Comparison of ENCODE assay signal across 1 cellular context in the genomic region with DNA sequence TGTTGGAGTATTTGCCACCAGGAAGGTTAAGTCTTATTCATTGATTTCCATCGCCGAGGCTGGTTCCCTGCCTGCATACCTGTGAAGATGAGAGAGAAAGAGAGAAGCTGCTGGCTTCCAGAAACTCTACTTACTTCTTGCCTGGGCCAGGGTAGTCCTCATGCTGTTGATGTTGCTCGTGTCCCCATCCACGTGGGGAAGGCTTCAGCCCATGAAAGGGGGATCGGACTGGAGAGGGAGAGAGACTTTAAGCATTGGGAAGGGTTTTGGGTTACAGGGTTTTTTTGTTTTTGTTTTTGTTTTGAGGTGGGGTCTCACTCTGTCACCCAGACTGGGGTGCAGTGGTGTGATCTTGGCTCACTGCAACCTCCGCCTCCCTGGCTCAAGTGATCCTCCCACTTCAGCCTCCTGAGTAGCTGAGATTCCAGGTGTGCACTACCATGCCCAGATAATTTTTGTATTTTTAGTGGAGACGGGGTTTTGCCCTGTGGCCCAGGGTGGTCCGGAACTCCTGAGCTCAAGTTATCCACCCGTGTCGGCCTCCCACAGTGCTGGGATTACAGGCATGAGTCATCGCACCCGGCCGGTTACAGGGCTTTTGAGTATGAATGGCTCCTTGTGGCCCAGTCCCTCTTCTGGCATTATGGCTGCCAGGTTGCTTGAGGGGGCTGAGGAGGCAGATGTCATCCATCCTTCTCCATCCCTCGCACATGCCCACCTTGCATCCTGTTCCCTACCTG.
TF ChIP-seq lines count a peak whose summit lies in the region.

No MANE protein-coding gene starts in this region.

TF ChIP-seq in K562, 482 proteins besides CTCF, POLR2A, EP300 and RAD21 (continued from another document):
- TF ChIP-seq, protein P1, sequence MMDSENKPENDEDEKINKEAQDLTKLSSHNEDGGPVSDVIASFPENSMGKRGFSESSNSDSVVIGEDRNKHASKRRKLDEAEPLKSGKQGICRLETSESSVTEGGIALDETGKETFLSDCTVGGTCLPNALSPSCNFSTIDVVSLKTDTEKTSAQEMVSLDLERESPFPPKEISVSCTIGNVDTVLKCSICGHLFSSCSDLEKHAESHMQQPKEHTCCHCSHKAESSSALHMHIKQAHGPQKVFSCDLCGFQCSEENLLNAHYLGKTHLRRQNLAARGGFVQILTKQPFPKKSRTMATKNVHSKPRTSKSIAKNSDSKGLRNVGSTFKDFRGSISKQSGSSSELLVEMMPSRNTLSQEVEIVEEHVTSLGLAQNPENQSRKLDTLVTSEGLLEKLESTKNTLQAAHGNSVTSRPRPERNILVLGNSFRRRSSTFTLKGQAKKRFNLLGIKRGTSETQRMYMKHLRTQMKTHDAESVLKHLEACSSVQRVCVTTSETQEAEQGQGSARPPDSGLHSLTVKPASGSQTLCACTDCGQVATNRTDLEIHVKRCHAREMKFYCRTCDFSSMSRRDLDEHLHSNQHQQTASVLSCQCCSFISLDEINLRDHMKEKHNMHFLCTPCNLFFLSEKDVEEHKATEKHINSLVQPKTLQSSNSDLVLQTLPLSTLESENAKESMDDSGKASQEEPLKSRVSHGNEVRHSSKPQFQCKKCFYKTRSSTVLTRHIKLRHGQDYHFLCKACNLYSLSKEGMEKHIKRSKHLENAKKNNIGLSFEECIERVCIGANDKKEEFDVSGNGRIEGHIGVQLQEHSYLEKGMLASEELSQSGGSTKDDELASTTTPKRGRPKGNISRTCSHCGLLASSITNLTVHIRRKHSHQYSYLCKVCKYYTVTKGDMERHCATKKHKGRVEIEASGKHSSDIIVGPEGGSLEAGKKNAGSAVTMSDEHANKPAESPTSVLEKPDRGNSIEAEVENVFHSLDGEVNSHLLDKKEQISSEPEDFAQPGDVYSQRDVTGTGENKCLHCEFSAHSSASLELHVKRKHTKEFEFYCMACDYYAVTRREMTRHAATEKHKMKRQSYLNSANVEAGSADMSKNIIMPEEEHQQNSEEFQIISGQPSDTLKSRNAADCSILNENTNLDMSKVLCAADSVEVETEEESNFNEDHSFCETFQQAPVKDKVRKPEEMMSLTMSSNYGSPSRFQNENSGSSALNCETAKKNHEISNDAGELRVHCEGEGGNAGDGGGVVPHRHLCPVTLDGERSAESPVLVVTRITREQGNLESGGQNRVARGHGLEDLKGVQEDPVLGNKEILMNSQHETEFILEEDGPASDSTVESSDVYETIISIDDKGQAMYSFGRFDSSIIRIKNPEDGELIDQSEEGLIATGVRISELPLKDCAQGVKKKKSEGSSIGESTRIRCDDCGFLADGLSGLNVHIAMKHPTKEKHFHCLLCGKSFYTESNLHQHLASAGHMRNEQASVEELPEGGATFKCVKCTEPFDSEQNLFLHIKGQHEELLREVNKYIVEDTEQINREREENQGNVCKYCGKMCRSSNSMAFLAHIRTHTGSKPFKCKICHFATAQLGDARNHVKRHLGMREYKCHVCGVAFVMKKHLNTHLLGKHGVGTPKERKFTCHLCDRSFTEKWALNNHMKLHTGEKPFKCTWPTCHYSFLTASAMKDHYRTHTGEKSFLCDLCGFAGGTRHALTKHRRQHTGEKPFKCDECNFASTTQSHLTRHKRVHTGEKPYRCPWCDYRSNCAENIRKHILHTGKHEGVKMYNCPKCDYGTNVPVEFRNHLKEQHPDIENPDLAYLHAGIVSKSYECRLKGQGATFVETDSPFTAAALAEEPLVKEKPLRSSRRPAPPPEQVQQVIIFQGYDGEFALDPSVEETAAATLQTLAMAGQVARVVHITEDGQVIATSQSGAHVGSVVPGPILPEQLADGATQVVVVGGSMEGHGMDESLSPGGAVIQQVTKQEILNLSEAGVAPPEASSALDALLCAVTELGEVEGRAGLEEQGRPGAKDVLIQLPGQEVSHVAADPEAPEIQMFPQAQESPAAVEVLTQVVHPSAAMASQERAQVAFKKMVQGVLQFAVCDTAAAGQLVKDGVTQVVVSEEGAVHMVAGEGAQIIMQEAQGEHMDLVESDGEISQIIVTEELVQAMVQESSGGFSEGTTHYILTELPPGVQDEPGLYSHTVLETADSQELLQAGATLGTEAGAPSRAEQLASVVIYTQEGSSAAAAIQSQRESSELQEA (IDR thresholded peaks at IDR 0.05; ENCODE audit: low read depth) = no peak
- TF ChIP-seq KDM1A (IDR thresholded peaks at IDR 0.05) (peak in 1 of 2 experiments; percentile 21; a peak in 1 of 4 replicates), JUN (IDR thresholded peaks at IDR 0.05; ENCODE audit: borderline replicate concordance, low read depth, low read length) (peak; percentile 70), JUN (CRISPR knock-in tag; IDR thresholded peaks at IDR 0.05; ENCODE audit: borderline replicate concordance) (no peak), FOXJ3 (CRISPR knock-in tag; IDR thresholded peaks at IDR 0.05) (no peak), ARID1B (IDR thresholded peaks at IDR 0.05) (peak; percentile 58), FOS (IDR thresholded peaks at IDR 0.05; ENCODE audit: extremely low read depth, insufficient read length) (peak; percentile 6), SPI1 (IDR thresholded peaks at IDR 0.05; ENCODE audit: borderline replicate concordance, low read depth, low read length) (no peak), FOXM1 (IDR thresholded peaks at IDR 0.05; ENCODE audit: low read depth) (no peak), FOXM1 (CRISPR knock-in tag; IDR thresholded peaks at IDR 0.05; ENCODE audit: low read depth) (no peak), SMARCA4 (IDR thresholded peaks at IDR 0.05) (peak; percentile 72; the same call in 1 of the 2 replicates), YY1 (IDR thresholded peaks at IDR 0.05; ENCODE audit: borderline replicate concordance in 1 of 3, control insufficient read depth in 1 of 3, extremely low read depth in 1 of 3, insufficient read depth in 3 of 3, insufficient read length in 1 of 3, insufficient replicate concordance in 2 of 3, low read depth in 1 of 3, low read length in 2 of 3) (peak in 2 of 3 experiments; percentile 34 to 57), DPF2 (IDR thresholded peaks at IDR 0.05) (peak; percentile 75), HDAC3 (IDR thresholded peaks at IDR 0.05; ENCODE audit: borderline replicate concordance, partially characterized antibody) (no peak), HNRNPH1 (optimal IDR thresholded peaks at IDR 0.05; ENCODE audit: low read depth, low read length) (no peak)
- TF ChIP-seq, protein P2, sequence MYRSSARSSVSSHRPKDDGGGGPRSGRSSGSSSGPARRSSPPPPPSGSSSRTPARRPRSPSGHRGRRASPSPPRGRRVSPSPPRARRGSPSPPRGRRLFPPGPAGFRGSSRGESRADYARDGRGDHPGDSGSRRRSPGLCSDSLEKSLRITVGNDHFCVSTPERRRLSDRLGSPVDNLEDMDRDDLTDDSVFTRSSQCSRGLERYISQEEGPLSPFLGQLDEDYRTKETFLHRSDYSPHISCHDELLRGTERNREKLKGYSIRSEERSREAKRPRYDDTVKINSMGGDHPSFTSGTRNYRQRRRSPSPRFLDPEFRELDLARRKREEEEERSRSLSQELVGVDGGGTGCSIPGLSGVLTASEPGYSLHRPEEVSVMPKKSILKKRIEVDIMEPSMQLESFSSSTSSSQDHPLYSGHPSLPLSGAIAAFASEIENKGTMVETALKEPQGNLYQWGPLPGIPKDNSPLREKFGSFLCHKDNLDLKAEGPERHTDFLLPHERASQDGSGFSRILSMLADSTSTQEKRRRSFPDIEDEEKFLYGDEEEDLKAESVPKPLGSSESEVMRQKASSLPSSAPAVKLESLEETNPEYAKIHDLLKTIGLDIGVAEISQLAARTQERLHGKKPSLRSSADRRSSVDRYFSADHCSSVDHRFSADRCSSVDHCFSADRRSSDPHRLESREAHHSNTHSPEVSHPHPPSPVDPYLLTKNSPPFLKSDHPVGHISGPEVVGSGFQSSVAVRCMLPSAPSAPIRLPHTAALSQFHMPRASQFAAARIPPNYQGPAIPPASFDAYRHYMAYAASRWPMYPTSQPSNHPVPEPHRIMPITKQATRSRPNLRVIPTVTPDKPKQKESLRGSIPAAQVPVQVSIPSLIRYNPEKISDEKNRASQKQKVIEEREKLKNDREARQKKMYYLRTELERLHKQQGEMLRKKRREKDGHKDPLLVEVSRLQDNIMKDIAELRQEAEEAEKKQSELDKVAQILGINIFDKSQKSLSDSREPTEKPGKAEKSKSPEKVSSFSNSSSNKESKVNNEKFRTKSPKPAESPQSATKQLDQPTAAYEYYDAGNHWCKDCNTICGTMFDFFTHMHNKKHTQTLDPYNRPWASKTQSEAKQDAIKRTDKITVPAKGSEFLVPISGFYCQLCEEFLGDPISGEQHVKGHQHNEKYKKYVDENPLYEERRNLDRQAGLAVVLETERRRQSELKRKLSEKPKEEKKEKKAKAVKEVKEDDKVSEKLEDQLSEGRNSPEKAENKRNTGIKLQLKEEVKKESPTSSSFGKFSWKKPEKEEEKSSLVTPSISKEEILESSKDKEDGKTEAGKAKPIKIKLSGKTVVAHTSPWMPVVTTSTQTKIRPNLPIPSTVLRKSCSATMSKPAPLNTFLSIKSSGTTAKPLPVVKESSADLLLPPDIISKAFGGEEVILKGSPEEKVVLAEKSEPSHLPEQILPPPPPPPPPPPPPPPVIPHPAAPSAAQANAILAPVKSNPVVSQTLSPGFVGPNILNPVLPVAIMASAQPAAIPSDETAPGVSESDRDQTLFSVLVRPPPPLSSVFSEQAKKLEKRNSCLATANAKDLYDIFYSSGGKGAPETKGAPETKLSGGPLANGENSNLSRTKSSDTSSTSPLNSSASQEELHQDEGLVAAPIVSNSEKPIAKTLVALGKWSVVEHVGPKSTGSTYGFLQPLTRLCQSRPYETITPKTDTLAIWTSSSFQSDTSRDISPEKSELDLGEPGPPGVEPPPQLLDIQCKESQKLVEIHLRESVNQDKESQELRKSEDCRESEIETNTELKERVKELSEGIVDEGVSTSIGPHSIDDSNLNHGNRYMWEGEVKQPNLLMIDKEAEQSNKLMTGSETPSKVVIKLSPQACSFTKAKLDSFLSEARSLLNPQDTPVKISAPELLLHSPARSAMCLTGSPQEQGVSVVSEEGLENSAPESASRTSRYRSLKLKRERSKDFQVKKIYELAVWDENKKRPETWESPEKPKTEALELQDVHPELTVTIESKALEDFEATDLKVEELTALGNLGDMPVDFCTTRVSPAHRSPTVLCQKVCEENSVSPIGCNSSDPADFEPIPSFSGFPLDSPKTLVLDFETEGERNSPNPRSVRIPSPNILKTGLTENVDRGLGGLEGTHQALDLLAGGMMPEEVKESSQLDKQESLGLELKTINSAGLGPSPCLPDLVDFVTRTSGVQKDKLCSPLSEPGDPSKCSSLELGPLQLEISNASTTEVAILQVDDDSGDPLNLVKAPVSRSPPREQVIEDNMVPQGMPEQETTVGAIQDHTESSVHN (IDR thresholded peaks at IDR 0.05; ENCODE audit: borderline replicate concordance in 1 of 2, low read depth in 1 of 2) = no peak
- TF ChIP-seq, protein P3, sequence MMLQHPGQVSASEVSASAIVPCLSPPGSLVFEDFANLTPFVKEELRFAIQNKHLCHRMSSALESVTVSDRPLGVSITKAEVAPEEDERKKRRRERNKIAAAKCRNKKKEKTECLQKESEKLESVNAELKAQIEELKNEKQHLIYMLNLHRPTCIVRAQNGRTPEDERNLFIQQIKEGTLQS (IDR thresholded peaks at IDR 0.05) = peak; percentile 92
- TF ChIP-seq, protein P3 (CRISPR knock-in tag; conservative IDR thresholded peaks at IDR 0.05) = no peak
- TF ChIP-seq, protein P4, sequence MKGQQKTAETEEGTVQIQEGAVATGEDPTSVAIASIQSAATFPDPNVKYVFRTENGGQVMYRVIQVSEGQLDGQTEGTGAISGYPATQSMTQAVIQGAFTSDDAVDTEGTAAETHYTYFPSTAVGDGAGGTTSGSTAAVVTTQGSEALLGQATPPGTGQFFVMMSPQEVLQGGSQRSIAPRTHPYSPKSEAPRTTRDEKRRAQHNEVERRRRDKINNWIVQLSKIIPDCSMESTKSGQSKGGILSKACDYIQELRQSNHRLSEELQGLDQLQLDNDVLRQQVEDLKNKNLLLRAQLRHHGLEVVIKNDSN (CRISPR knock-in tag; IDR thresholded peaks at IDR 0.05) = no peak
- TF ChIP-seq, protein P5, sequence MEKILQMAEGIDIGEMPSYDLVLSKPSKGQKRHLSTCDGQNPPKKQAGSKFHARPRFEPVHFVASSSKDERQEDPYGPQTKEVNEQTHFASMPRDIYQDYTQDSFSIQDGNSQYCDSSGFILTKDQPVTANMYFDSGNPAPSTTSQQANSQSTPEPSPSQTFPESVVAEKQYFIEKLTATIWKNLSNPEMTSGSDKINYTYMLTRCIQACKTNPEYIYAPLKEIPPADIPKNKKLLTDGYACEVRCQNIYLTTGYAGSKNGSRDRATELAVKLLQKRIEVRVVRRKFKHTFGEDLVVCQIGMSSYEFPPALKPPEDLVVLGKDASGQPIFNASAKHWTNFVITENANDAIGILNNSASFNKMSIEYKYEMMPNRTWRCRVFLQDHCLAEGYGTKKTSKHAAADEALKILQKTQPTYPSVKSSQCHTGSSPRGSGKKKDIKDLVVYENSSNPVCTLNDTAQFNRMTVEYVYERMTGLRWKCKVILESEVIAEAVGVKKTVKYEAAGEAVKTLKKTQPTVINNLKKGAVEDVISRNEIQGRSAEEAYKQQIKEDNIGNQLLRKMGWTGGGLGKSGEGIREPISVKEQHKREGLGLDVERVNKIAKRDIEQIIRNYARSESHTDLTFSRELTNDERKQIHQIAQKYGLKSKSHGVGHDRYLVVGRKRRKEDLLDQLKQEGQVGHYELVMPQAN (IDR thresholded peaks at IDR 0.05; ENCODE audit: borderline replicate concordance) = no peak
- TF ChIP-seq, protein P6, sequence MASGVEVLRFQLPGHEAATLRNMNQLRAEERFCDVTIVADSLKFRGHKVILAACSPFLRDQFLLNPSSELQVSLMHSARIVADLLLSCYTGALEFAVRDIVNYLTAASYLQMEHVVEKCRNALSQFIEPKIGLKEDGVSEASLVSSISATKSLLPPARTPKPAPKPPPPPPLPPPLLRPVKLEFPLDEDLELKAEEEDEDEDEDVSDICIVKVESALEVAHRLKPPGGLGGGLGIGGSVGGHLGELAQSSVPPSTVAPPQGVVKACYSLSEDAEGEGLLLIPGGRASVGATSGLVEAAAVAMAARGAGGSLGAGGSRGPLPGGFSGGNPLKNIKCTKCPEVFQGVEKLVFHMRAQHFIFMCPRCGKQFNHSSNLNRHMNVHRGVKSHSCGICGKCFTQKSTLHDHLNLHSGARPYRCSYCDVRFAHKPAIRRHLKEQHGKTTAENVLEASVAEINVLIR (CRISPR knock-in tag; IDR thresholded peaks at IDR 0.05) = no peak
- TF ChIP-seq, protein P7, sequence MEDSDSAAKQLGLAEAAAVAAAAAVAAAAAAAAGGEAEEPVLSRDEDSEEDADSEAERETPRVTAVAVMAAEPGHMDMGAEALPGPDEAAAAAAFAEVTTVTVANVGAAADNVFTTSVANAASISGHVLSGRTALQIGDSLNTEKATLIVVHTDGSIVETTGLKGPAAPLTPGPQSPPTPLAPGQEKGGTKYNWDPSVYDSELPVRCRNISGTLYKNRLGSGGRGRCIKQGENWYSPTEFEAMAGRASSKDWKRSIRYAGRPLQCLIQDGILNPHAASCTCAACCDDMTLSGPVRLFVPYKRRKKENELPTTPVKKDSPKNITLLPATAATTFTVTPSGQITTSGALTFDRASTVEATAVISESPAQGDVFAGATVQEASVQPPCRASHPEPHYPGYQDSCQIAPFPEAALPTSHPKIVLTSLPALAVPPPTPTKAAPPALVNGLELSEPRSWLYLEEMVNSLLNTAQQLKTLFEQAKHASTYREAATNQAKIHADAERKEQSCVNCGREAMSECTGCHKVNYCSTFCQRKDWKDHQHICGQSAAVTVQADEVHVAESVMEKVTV (CRISPR knock-in tag; IDR thresholded peaks at IDR 0.05) = no peak
